15 cellular contexts compared by ENCODE assay signal in the genomic region with DNA sequence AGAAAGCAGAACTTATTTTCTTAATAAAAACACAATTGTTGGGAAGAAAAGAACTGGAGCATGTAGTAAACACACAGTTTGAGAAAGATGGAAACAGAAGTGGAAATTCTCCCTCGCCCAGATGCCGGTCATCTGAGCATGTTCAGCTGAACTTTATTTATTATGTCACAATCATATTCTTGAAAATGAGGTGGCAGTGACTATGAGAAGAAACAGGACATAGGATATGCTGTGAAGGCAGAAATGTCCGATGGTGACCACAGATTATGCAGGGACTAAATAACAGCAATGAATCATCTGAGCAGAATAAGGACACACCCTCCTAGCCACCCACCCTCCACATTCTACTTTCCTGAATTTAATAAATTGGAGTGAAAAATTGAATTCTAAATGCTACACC.
A peak's percentile ranks its signal among the peaks of the same experiment; 100 is the strongest.
DNase-seq lines count a peak whose midpoint lies in the region; ATAC-seq and TF ChIP-seq lines count a peak whose summit lies in the region.
"Had no signal": no experiment of that assay in that cellular context is flagged by ENCODE, and none has a peak within 500 bp of the region (broad histone marks: within the 10 kb centered on the region; RNA-seq: fewer than 3 reads in every experiment).

No MANE protein-coding gene starts in this region.

- peak overlapping the region in 1 of 2 experiments; percentile 15 for H3K4ac ChIP-seq in mesenchymal stem cell (ENCODE audit: low read depth in 1 of 2, low read length in 2 of 2)

- no peak for ATAC-seq in HG03097 (IDR thresholded peaks at IDR 0.05; ENCODE audit: low FRiP score, unreplicated experiment)

- no peak overlapping the region for H2BK120ac ChIP-seq in mesenchymal stem cell (ENCODE audit: low read depth, low read length)

- H3K4me2 ChIP-seq in mesenchymal stem cell (ENCODE audit: low read length, poor library complexity, severe bottlenecking): no peak overlapping the region

- no peaks in the 10 kb centered on the region for H3K27me3 ChIP-seq in mesenchymal stem cell (ENCODE audit: control insufficient read depth in 1 of 2, insufficient read depth in 1 of 2, low read length in 2 of 2)

- H3K23ac ChIP-seq in mesenchymal stem cell (ENCODE audit: low read length in 2 of 2): no peak overlapping the region

- H3K79me1 ChIP-seq in mesenchymal stem cell (replicated peaks; ENCODE audit: low read length, poor library complexity, severe bottlenecking): no peaks in the 10 kb centered on the region

- no peak overlapping the region for H2AK5ac ChIP-seq in mesenchymal stem cell (ENCODE audit: low read length, severe bottlenecking)

- TF ChIP-seq CTCF in choroid plexus epithelial cell (conservative IDR thresholded peaks at IDR 0.05; ENCODE audit: low read depth, low read length): no peak

- H2BK5ac ChIP-seq in mesenchymal stem cell (ENCODE audit: low read depth, low read length, poor library complexity, severe bottlenecking): no peak overlapping the region

- H3K27ac ChIP-seq in mesenchymal stem cell (ENCODE audit: low read length, poor library complexity, severe bottlenecking): no peak overlapping the region
- H3K27ac ChIP-seq: SK-N-MC had no signal

- H2BK15ac ChIP-seq in mesenchymal stem cell (ENCODE audit: low read depth, poor library complexity, severe bottlenecking): no peak overlapping the region

- no peak overlapping the region for H4K8ac ChIP-seq in mesenchymal stem cell (ENCODE audit: low read length)

- no peak overlapping the region for H3K4me3 ChIP-seq in choroid plexus epithelial cell (ENCODE audit: low read depth, low read length)
- no peak overlapping the region for H3K4me3 ChIP-seq in mesenchymal stem cell (ENCODE audit: insufficient read depth in 1 of 2, low read depth in 1 of 2, low read length in 2 of 2)
- H3K4me3 ChIP-seq: SK-N-MC had no signal

- no peak overlapping the region for H3K9ac ChIP-seq in mesenchymal stem cell (ENCODE audit: low read length)

- WGBS in mesenchymal stem cell: no CpG with 5 or more reads among the region's 3 CpGs

- no peak overlapping the region for H3K18ac ChIP-seq in mesenchymal stem cell (ENCODE audit: low read depth in 1 of 2, low read length in 2 of 2)

- H2BK12ac ChIP-seq in mesenchymal stem cell (ENCODE audit: low read length in 2 of 2): no peak overlapping the region

- no peak overlapping the region for H3K14ac ChIP-seq in mesenchymal stem cell (ENCODE audit: low read length in 2 of 2)

- no peaks in the 10 kb centered on the region for H3K9me3 ChIP-seq in mesenchymal stem cell (ENCODE audit: control insufficient read depth, low read length)

- DNase-seq in CD1c-positive myeloid dendritic cell (ENCODE audit: extremely low spot score) (peak; percentile 5), M059J (ENCODE audit: low read depth) (peak; percentile 75), choroid plexus epithelial cell (ENCODE audit: low read depth) (peak; percentile 5), mesenchymal stem cell (peak; percentile 62), DMS 273 treated with DMSO at 0.1 percent for 48 hours (lab: John Stamatoyannopoulos, UW) (no peak), HUDEP-2 (lab: John Stamatoyannopoulos, UW; ENCODE audit: unreplicated experiment in 76 of 76) (no peak), NCI-H1436 treated with DMSO at 0.1 percent for 48 hours (lab: John Stamatoyannopoulos, UW) (no peak)
- DNase-seq: activated CD4-positive, alpha-beta T cell treated with anti-CD3 and anti-CD28 coated beads, Interleukin-2, amount 50 U/mL, for 48 hours; activated naive CD8-positive, alpha-beta T cell treated with anti-CD3 and anti-CD28 coated beads, Interleukin-2, amount 50 U/mL, for 24 hours; activated T-cell treated with anti-CD3 and anti-CD28 coated beads, Interleukin-2, amount 50 U/mL, for 48 hours; NCI-H1930; NCI-H510A treated with DMSO at 0.1 percent for 48 hours; stimulated activated naive CD4-positive, alpha-beta T cell treated with Interleukin-2 at 50 U/mL for 16 hours had no signal

- H3K36me3 ChIP-seq in mesenchymal stem cell (ENCODE audit: control insufficient read depth in 1 of 2, insufficient read depth in 2 of 2, low read depth in 1 of 2, low read length in 2 of 2): no peaks in the 10 kb centered on the region

- no peak overlapping the region for H4K91ac ChIP-seq in mesenchymal stem cell (ENCODE audit: low read length)

- H2AFZ ChIP-seq in mesenchymal stem cell (ENCODE audit: low read depth, low read length): no peak overlapping the region

- H3K4me1 ChIP-seq in mesenchymal stem cell (ENCODE audit: control insufficient read depth, insufficient read depth, low read depth, low read length): peaks cover 2% of the 10 kb centered on the region

Comparison
In these comparisons a context has a peak if more than half of its experiments do, and no peak if none do; other contexts are left out.
1. DNase-seq: peak in CD1c-positive myeloid dendritic cell (single experiment), M059J (single experiment), choroid plexus epithelial cell (single experiment) and mesenchymal stem cell (single experiment); none in DMS 273 treated with DMSO at 0.1 percent for 48 hours (single experiment), HUDEP-2 (0 of 76) and NCI-H1436 treated with DMSO at 0.1 percent for 48 hours (single experiment).